22 cellular contexts compared by ENCODE assay signal in the genomic region with DNA sequence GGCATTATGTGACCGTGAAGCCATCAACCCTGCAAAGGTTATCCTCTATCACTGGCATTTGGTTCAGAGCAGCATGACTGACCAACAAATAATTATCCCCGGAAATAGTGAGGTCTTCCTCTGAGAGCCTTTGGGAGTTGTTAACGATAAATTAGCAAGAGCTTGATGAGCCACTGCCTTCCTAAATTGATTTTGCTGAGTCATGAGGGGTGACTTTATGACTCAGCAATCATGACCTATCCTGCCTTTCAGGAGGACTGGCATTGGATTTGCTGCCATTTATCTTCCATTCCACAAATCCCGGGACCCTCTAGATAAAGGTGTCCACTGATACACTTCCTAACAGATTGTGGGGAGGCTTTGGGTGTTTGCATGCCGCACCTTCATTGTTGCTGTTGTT.
DNase-seq lines count a peak whose midpoint lies in the region; ATAC-seq, FAIRE-seq and TF ChIP-seq lines count a peak whose summit lies in the region.
"Had no signal": no experiment of that assay in that cellular context is flagged by ENCODE, and none has a peak within 500 bp of the region (broad histone marks: within the 10 kb centered on the region; RNA-seq: fewer than 3 reads in every experiment).

No MANE protein-coding gene starts in this region.

- FAIRE-seq in HepG2 (lab: Jason Lieb, UNC): no peak
- FAIRE-seq: A204.1, GM12891, H54, RCC 7860 had no signal

- H3K9ac ChIP-seq in HepG2 (ENCODE audit: insufficient read depth, low read depth, low read length): no peak overlapping the region

- H3K4me1 Mint-ChIP-seq in activated T-helper 2 cell treated with anti-CD3 and anti-CD28 coated beads, Interferon-gamma antibody, Interleukin-2, Interleukin-4, amounts not matched to agents 10 μg/mL and 5 μg/mL and 100 μg/mL, durations not matched to agents 14 hours and 24 hours and 36 hours (ENCODE audit: low read depth): no peaks in the 10 kb centered on the region
- H3K4me1 Mint-ChIP-seq: B cell, CD14-positive monocyte had no signal

- intact Hi-C loops in HepG2 (cut with micrococcal nuclease; ENCODE audit: unreplicated experiment): loop anchor here (5.0 to 10.0 kb wide), 2 partner anchors 151 to 734 kb away; no protein-coding TSS in a partner anchor
- intact Hi-C loops in right lobe of liver (cut with DNase I): no loop called here
- intact Hi-C loops in activated T-helper 2 cell treated with anti-CD3 and anti-CD28 coated beads, Interferon-gamma antibody, Interleukin-2, Interleukin-4, amounts not matched to agents 10 μg/mL and 5 μg/mL and 100 μg/mL, durations not matched to agents 14 hours and 24 hours and 36 hours (cut with micrococcal nuclease): no loop called here

- no peaks in the 10 kb centered on the region for H3K27me3 Mint-ChIP-seq in activated T-helper 2 cell treated with anti-CD3 and anti-CD28 coated beads, Interferon-gamma antibody, Interleukin-2, Interleukin-4, amounts not matched to agents 10 μg/mL and 5 μg/mL and 100 μg/mL, durations not matched to agents 14 hours and 24 hours and 36 hours (ENCODE audit: low read depth)
- H3K27me3 Mint-ChIP-seq: B cell had no signal

- BruUV-seq in HepG2 (replicated peaks; lab: Mats Ljungman, UMichigan): no TSS peak

- no peaks in the 10 kb centered on the region for H3K36me3 Mint-ChIP-seq in activated T-helper 2 cell treated with anti-CD3 and anti-CD28 coated beads, Interferon-gamma antibody, Interleukin-2, Interleukin-4, amounts not matched to agents 10 μg/mL and 5 μg/mL and 100 μg/mL, durations not matched to agents 14 hours and 24 hours and 36 hours (ENCODE audit: low read depth)
- H3K36me3 Mint-ChIP-seq: CD14-positive monocyte had no signal

- in situ Hi-C loops in HepG2 (cut with HindIII; ENCODE audit: extremely low pct_ligation_motif_present, low pct_unique_long_range_greater_than_20kb) (no loop called here), brain microvascular endothelial cell (cut with HindIII; ENCODE audit: low pct_ligation_motif_present, low sequenced_read_pairs) (no loop called here)

- H3K4me2 ChIP-seq in HepG2 (ENCODE audit: low read depth, low read length): no peak overlapping the region

- TF ChIP-seq CTCF in HepG2 (CRISPR knock-in tag; IDR thresholded peaks at IDR 0.05) (no peak), right lobe of liver (IDR thresholded peaks at IDR 0.05) (no peak), brain microvascular endothelial cell (IDR thresholded peaks at IDR 0.05; ENCODE audit: low read depth, low read length, missing control alignments) (no peak)

- ATAC-seq in HepG2 (no peak), right lobe of liver (no peak), GM19035 (IDR thresholded peaks at IDR 0.05; ENCODE audit: unreplicated experiment) (no peak)

- H3K27ac ChIP-seq in HepG2 (ENCODE audit: extremely low read length, insufficient read depth, low read length) (no peak overlapping the region), right lobe of liver (no peak overlapping the region), brain microvascular endothelial cell (no peak overlapping the region)

- H3K4me1 ChIP-seq in HepG2 (ENCODE audit: insufficient read depth, low read length): no peaks in the 10 kb centered on the region
- H3K4me1 ChIP-seq in right lobe of liver: no peaks in the 10 kb centered on the region

- H3K4me3 Mint-ChIP-seq in activated T-helper 2 cell treated with anti-CD3 and anti-CD28 coated beads, Interferon-gamma antibody, Interleukin-2, Interleukin-4, amounts not matched to agents 10 μg/mL and 5 μg/mL and 100 μg/mL, durations not matched to agents 14 hours and 24 hours and 36 hours (ENCODE audit: low read depth): no peak overlapping the region
- H3K4me3 Mint-ChIP-seq: B cell, CD14-positive monocyte had no signal

- no peak overlapping the region for H3K27ac Mint-ChIP-seq in activated T-helper 2 cell treated with anti-CD3 and anti-CD28 coated beads, Interferon-gamma antibody, Interleukin-2, Interleukin-4, amounts not matched to agents 10 μg/mL and 5 μg/mL and 100 μg/mL, durations not matched to agents 14 hours and 24 hours and 36 hours
- H3K27ac Mint-ChIP-seq: B cell, CD14-positive monocyte had no signal

- CTCF ChIA-PET in HepG2 (lab: Yijun Ruan, JAX; ENCODE audit: low intra/inter-chr PET ratio, low total read pairs): no interaction called here

- H3K79me2 ChIP-seq in HepG2 (ENCODE audit: insufficient read depth, low read length): no peaks in the 10 kb centered on the region

- DNase-seq in HepG2 (ENCODE audit: low spot score) (no peak), right lobe of liver (no peak), RKO (ENCODE audit: low spot score) (peak; percentile 14), erythroblast (lab: John Stamatoyannopoulos, UW) (peak; percentile 4 to 28), iPS-NIHi7 (ENCODE audit: extremely low spot score) (no peak), brain microvascular endothelial cell (no peak)
- no peak for DNase-seq in activated T-helper 2 cell treated with anti-CD3 and anti-CD28 coated beads, Interferon-gamma antibody, Interleukin-2, Interleukin-4, amounts not matched to agents 10 μg/mL and 5 μg/mL and 100 μg/mL, durations not matched to agents 14 hours and 24 hours and 36 hours (ENCODE audit: low spot score)
- DNase-seq: DND-41, NCI-H1092 treated with DMSO at 0.1 percent for 48 hours, NCI-H1436 treated with DMSO at 0.1 percent for 48 hours, NCI-H1930, NCI-H226, NCI-H510A treated with DMSO at 0.1 percent for 48 hours, NCI-H774, Right ventricle myocardium superior had no signal

- H2AFZ ChIP-seq in HepG2 (ENCODE audit: low read length): no peak overlapping the region

- H3K36me3 ChIP-seq in HepG2 (replicated peaks in 1 of 2; ENCODE audit: control insufficient read depth in 1 of 2, insufficient read depth in 2 of 2, low read length in 2 of 2): no peaks in the 10 kb centered on the region
- H3K36me3 ChIP-seq in right lobe of liver: no peaks in the 10 kb centered on the region
- no peaks in the 10 kb centered on the region for H3K36me3 ChIP-seq in brain microvascular endothelial cell (replicated peaks)

- no peaks in the 10 kb centered on the region for H4K20me1 ChIP-seq in HepG2 (ENCODE audit: insufficient read depth, low read length)

- no peaks in the 10 kb centered on the region for H3K9me3 Mint-ChIP-seq in activated T-helper 2 cell treated with anti-CD3 and anti-CD28 coated beads, Interferon-gamma antibody, Interleukin-2, Interleukin-4, amounts not matched to agents 10 μg/mL and 5 μg/mL and 100 μg/mL, durations not matched to agents 14 hours and 24 hours and 36 hours

- H3K4me3 ChIP-seq in HepG2 (replicated peaks in 1 of 3; ENCODE audit: insufficient read depth in 1 of 3, low read depth in 2 of 3, low read length in 3 of 3): no peak overlapping the region
- no peak overlapping the region for H3K4me3 ChIP-seq in right lobe of liver
- H3K4me3 ChIP-seq in brain microvascular endothelial cell (ENCODE audit: low read depth, low read length): no peak overlapping the region

- WGBS in HepG2 (ENCODE audit: low lambda C conversion rate): 39% methylated on average over 5 of the region's 5 CpGs
- 56% methylated on average over 5 of the region's 5 CpGs for WGBS in right lobe of liver (ENCODE audit: insufficient coverage, low coverage, low lambda C conversion rate, missing lambda C conversion rate)

- no peak for TF ChIP-seq EP300 in HepG2 (IDR thresholded peaks at IDR 0.05; ENCODE audit: low read depth in 2 of 2, low read length in 2 of 2)
- no peak for TF ChIP-seq EP300 in HepG2 (CRISPR knock-in tag; IDR thresholded peaks at IDR 0.05; ENCODE audit: borderline replicate concordance)

- H3K27me3 ChIP-seq in HepG2 (ENCODE audit: control insufficient read depth in 1 of 2, insufficient read depth in 2 of 2, low read length in 2 of 2): no peaks in the 10 kb centered on the region
- no peaks in the 10 kb centered on the region for H3K27me3 ChIP-seq in right lobe of liver
- H3K27me3 ChIP-seq in brain microvascular endothelial cell (replicated peaks): no peaks in the 10 kb centered on the region

- POLR2A ChIA-PET in HepG2 (lab: Yijun Ruan, JAX): no interaction called here

- TF ChIP-seq POLR2A in HepG2 (IDR thresholded peaks at IDR 0.05; ENCODE audit: insufficient read depth in 1 of 2, low read depth in 2 of 2, low read length in 2 of 2): no peak
- TF ChIP-seq POLR2A in right lobe of liver (IDR thresholded peaks at IDR 0.05): no peak
- TF ChIP-seq POLR2A in erythroblast (IDR thresholded peaks at IDR 0.05; ENCODE audit: low read length): no peak

- TF ChIP-seq RAD21 in HepG2 (CRISPR knock-in tag; IDR thresholded peaks at IDR 0.05): no peak

- H3K9me3 ChIP-seq in HepG2 (ENCODE audit: low read length) (no peaks in the 10 kb centered on the region), right lobe of liver (no peaks in the 10 kb centered on the region)

TF ChIP-seq in HepG2, 621 proteins besides CTCF, POLR2A, EP300 and RAD21:
- TF ChIP-seq MAFF (IDR thresholded peaks at IDR 0.05; ENCODE audit: low read depth, low read length) (peak; percentile 87), MAFK (conservative IDR thresholded peaks at IDR 0.05 in 1 of 2, IDR thresholded peaks at IDR 0.05 in 1 of 2; ENCODE audit: low read length in 2 of 2) (peak; percentile 83 to 88), POLR2G (IDR thresholded peaks at IDR 0.05; ENCODE audit: low read depth, low read length) (no peak), HHEX (CRISPR knock-in tag; IDR thresholded peaks at IDR 0.05) (no peak), NFE2L2 (IDR thresholded peaks at IDR 0.05; ENCODE audit: low read length) (peak; percentile 81)

Comparison
In these comparisons a context has a peak if more than half of its experiments do, and no peak if none do; other contexts are left out.
1. DNase-seq: peak in RKO (single experiment) and erythroblast (2 of 2); none in HepG2 (single experiment), right lobe of liver (0 of 3), activated T-helper 2 cell treated with anti-CD3 and anti-CD28 coated beads, Interferon-gamma antibody, Interleukin-2, Interleukin-4, amounts not matched to agents 10 μg/mL and 5 μg/mL and 100 μg/mL, durations not matched to agents 14 hours and 24 hours and 36 hours (single experiment), iPS-NIHi7 (single experiment) and brain microvascular endothelial cell (single experiment).